ENCODE assay signal across 16 cellular contexts in the genomic region with DNA sequence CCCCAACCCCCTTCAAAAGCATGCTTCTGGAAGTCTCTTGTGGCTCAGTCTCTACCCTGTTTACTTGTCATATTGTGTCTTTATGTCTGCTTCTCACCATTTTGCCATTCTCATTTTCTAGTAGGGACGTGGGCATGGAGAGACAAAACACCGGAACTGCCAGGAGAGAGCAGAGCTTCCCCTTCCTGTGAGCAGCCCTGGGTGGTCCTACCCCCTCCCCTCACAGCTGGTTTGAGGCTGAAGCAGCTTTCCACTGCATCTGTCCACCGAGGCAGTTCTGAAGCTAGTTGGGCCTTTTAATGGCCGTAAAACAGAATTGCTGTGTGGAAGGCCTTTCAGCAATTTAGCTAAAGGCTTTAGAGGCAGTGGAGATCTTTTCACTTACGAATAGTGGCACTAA.
A peak's percentile ranks its signal among the peaks of the same experiment; 100 is the strongest.
DNase-seq lines count a peak whose midpoint lies in the region; ATAC-seq and TF ChIP-seq lines count a peak whose summit lies in the region.
"Had no signal": no experiment of that assay in that cellular context is flagged by ENCODE, and none has a peak within 500 bp of the region (broad histone marks: within the 10 kb centered on the region; RNA-seq: fewer than 3 reads in every experiment).

No MANE protein-coding gene starts in this region.

- H3K9me3 Mint-ChIP-seq in MCF 10A (ENCODE audit: unreplicated experiment): no peaks in the 10 kb centered on the region
- H3K9me3 Mint-ChIP-seq: activated T-cell treated with anti-CD3 and anti-CD28 coated beads, Interleukin-2, amount 50 U/mL, for 4 hours had no signal

- H3K27ac ChIP-seq in breast epithelium (peak overlapping the region; percentile 43 to 68), urinary bladder (ENCODE audit: low read depth) (peak overlapping the region; percentile 42)
- H3K27ac ChIP-seq: ascending aorta, VCaP had no signal

- intact Hi-C loops in breast epithelium (cut with DNase I; ENCODE audit: low total_unique reads) (no loop called here), MCF 10A (cut with micrococcal nuclease) (no loop called here)

- H3K4me1 ChIP-seq in breast epithelium (no peaks in the 10 kb centered on the region), urinary bladder (ENCODE audit: insufficient read depth) (peaks cover under 1% of the 10 kb centered on the region)

- H3K27me3 ChIP-seq in breast epithelium: no peaks in the 10 kb centered on the region
- H3K27me3 ChIP-seq: ascending aorta had no signal

- H3K36me3 ChIP-seq in breast epithelium: no peaks in the 10 kb centered on the region
- H3K36me3 ChIP-seq in urinary bladder (ENCODE audit: insufficient read depth): no peaks in the 10 kb centered on the region
- H3K36me3 ChIP-seq: ascending aorta had no signal

- POLR2A ChIA-PET in MCF 10A (lab: Yijun Ruan, JAX): no interaction called here

- H3K4me3 Mint-ChIP-seq in MCF 10A (ENCODE audit: unreplicated experiment): no peak overlapping the region
- H3K4me3 Mint-ChIP-seq: activated T-cell treated with anti-CD3 and anti-CD28 coated beads, Interleukin-2, amount 50 U/mL, for 4 hours had no signal

- no peak for TF ChIP-seq POLR2A in breast epithelium (IDR thresholded peaks at IDR 0.05)

- H3K27me3 Mint-ChIP-seq in MCF 10A (ENCODE audit: insufficient read depth, unreplicated experiment): no peaks in the 10 kb centered on the region

- DNase-seq in breast epithelium (ENCODE audit: low spot score in 2 of 2): no peak
- DNase-seq in MCF 10A (ENCODE audit: unreplicated experiment): no peak
- DNase-seq in UCSD-AML1 (lab: John Stamatoyannopoulos, UW; ENCODE audit: unreplicated experiment): peak; percentile 45
- peak; percentile 64 for DNase-seq in left kidney (ENCODE audit: low read depth, low spot score)
- DNase-seq in stimulated activated CD4-positive, alpha-beta T cell treated with anti-CD3 and anti-CD28 coated beads, Interleukin-4, amount 100 ng/mL, for 4 hours: no peak
- DNase-seq: activated T-cell treated with anti-CD3 and anti-CD28 coated beads, Interleukin-2, amount 50 U/mL, for 4 hours; AML-193; GDM1; NCI-H446 treated with DMSO at 0.1 percent for 48 hours; nucleus accumbens had no signal

- BruUV-seq in MCF 10A (replicated peaks; lab: Mats Ljungman, UMichigan): no TSS peak

- no peaks in the 10 kb centered on the region for H3K36me3 Mint-ChIP-seq in MCF 10A (ENCODE audit: insufficient read depth, unreplicated experiment)

- ATAC-seq in GM18868 (IDR thresholded peaks at IDR 0.05; ENCODE audit: unreplicated experiment): no peak
- no peak for ATAC-seq in GM18870 (IDR thresholded peaks at IDR 0.05; ENCODE audit: unreplicated experiment)
- ATAC-seq: left lobe of liver had no signal

- no peak overlapping the region for H3K27ac Mint-ChIP-seq in MCF 10A (ENCODE audit: low read depth, unreplicated experiment)

- WGBS in urinary bladder: 69% methylated on average over 5 of the region's 5 CpGs

- H3K4me1 Mint-ChIP-seq in MCF 10A (ENCODE audit: insufficient read depth, unreplicated experiment): peaks cover 5% of the 10 kb centered on the region

- TF ChIP-seq CTCF in breast epithelium (IDR thresholded peaks at IDR 0.05) (no peak), MCF 10A (IDR thresholded peaks at IDR 0.05; ENCODE audit: unreplicated experiment) (no peak)

- H3K9me3 ChIP-seq in breast epithelium: no peaks in the 10 kb centered on the region
- H3K9me3 ChIP-seq: ascending aorta had no signal

- CTCF ChIA-PET in MCF 10A (lab: Yijun Ruan, JAX): no interaction called here

- H3K4me3 ChIP-seq in breast epithelium (no peak overlapping the region), urinary bladder (ENCODE audit: low read depth, low read length) (no peak overlapping the region)
- H3K4me3 ChIP-seq: ascending aorta had no signal

Comparison
In these comparisons a context has a peak if more than half of its experiments do, and no peak if none do; other contexts are left out.
1. DNase-seq: peak in UCSD-AML1 (single experiment) and left kidney (single experiment); none in breast epithelium (0 of 2), MCF 10A (single experiment) and stimulated activated CD4-positive, alpha-beta T cell treated with anti-CD3 and anti-CD28 coated beads, Interleukin-4, amount 100 ng/mL, for 4 hours (0 of 2).